20 cellular contexts compared by ENCODE assay signal in the genomic region with DNA sequence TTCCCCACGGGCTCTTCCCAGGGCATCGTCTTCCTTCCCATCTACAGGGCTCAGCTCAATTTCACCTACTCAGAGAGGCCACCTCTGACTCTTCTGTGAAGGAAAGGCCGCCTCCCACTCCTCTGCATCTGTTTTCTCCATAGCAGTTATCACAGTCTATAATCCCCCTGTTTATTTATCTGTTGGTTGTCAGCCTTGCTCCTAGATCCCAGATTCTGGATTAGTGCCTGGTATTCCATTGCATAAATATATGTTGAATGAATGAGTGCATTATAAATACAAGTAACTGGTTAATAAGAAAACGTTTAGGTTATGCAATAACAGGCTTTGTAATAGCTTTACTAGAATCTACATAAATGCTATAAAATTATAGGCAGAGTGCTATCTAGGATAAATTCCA. TPM values are rescaled to one million over a fixed set of nuclear protein-coding genes. Genes with fewer than 3 reads are reported as not detected.
"Had no signal": no experiment of that assay in that cellular context is flagged by ENCODE, and none has a peak within 500 bp of the region (broad histone marks: within the 10 kb centered on the region; RNA-seq: fewer than 3 reads in every experiment).

No MANE protein-coding gene starts in this region.

- H3K27ac ChIP-seq: body of pancreas, cardiac muscle cell, left lung, sigmoid colon, thoracic aorta, upper lobe of left lung had no signal

- H3K27me3 ChIP-seq: body of pancreas, cardiac muscle cell, left lung, sigmoid colon, upper lobe of left lung had no signal

- H3K9me3 ChIP-seq: body of pancreas, left lung, sigmoid colon, thoracic aorta, upper lobe of left lung had no signal

- DNase-seq: activated B cell treated with CpG ODN at 0.5 μM for 24 hours; activated CD4-positive, alpha-beta T cell treated with anti-CD3 and anti-CD28 coated beads for 36 hours; activated CD4-positive, alpha-beta T cell treated with anti-CD3 and anti-CD28 coated beads, Interleukin-2, amount 50 U/mL, for 48 hours; activated effector memory CD4-positive, alpha-beta T cell treated with Interleukin-2 at 50 U/mL for 16 hours; activated naive CD4-positive, alpha-beta T cell treated with anti-CD3 and anti-CD28 coated beads, Interleukin-2, amount 10 ng/mL, durations not matched to agents 7 days and 5 days; activated T-cell treated with anti-CD3 and anti-CD28 coated beads, Interleukin-2, amount 50 U/mL, for 48 hours; anterior cingulate cortex; body of pancreas; effector CD4-positive, alpha-beta T cell; foreskin melanocyte; left lung; natural killer cell; sigmoid colon; stimulated activated CD4-positive, alpha-beta T cell treated with anti-CD3 and anti-CD28 coated beads, Interleukin-4, amount 100 ng/mL, for 1 hour; stimulated activated naive CD4-positive, alpha-beta T cell treated with Interleukin-2 at 50 U/mL for 16 hours; upper lobe of left lung had no signal

- H3K4me1 ChIP-seq: body of pancreas, left lung, sigmoid colon, upper lobe of left lung had no signal

- H3K4me3 ChIP-seq: body of pancreas, cardiac muscle cell, left lung, lung, sigmoid colon, thoracic aorta, upper lobe of left lung had no signal

- ATAC-seq: activated CD4-positive, alpha-beta T cell treated with anti-CD3 and anti-CD28 coated beads for 36 hours; body of pancreas; left lung; natural killer cell had no signal

RNA-seq across cellular contexts. Expression of a gene that starts 52.9 kb away (rescaled TPM):
- total RNA-seq: activated B cell treated with CpG ODN at 0.5 μM for 24 hours, osteoblast had no signal
